Comparison of ENCODE assay signal across 1 cellular context in genomic region chr15:67928666-67929065, GRCh38.
TF ChIP-seq lines count a peak whose summit lies in the region.

No MANE protein-coding gene starts in this region.

TF ChIP-seq in IMR-90, 13 proteins besides CTCF, POLR2A, EP300 and RAD21 (continued from another document):
- TF ChIP-seq ELK1 (IDR thresholded peaks at IDR 0.05; ENCODE audit: borderline replicate concordance, low read depth, low read length): no peak
